In the genomic region with DNA sequence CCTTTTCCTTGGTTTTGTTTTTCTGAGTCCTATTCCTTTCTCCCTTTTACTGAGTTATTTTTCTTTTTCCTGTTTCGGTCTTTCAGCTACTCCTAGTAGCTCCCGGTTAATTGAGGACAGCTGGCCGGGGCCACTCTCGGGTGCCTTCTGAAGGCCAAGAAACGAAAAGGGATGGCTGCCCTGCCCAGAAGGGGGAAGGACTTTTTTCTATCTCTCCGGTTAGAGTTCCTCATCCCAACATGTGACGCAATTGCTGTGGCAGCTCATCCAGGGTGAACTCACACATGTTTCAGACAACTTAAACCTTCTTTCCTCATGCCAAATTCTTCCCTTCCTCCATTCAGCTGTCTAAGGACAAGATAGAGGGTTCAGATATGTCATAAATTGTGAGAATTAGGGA, we compare ENCODE assay signal across 11 cellular contexts.
DNase-seq lines count a peak whose midpoint lies in the region; ATAC-seq and TF ChIP-seq lines count a peak whose summit lies in the region.
"Had no signal": no experiment of that assay in that cellular context is flagged by ENCODE, and none has a peak within 500 bp of the region (broad histone marks: within the 10 kb centered on the region; RNA-seq: fewer than 3 reads in every experiment).

No MANE protein-coding gene starts in this region.

- H3K27me3 ChIP-seq in BE2C, result no peaks in the 10 kb centered on the region

- CTCF ChIA-PET in WTC11 (lab: Charles Lee), result no interaction called here

- no peaks in the 10 kb centered on the region for H3K27me3 Mint-ChIP-seq in WTC11 (ENCODE audit: low read depth)

- H3K9me3 ChIP-seq in BE2C, result no peaks in the 10 kb centered on the region

- in situ Hi-C loops in GM13976 (cut with MboI; ENCODE audit: low sequenced_read_pairs, unreplicated experiment), result no loop called here

- H3K4me3 Mint-ChIP-seq in WTC11, result peak overlapping the region; percentile 84

- H3K9me3 Mint-ChIP-seq in WTC11, result no peaks in the 10 kb centered on the region

- ATAC-seq in WTC11 (no peak), left ventricle myocardium superior (peak; percentile 83), GM19452 (IDR thresholded peaks at IDR 0.05; ENCODE audit: unreplicated experiment) (no peak)

- H3K36me3 Mint-ChIP-seq in WTC11, result peaks cover 73% of the 10 kb centered on the region

- POLR2A ChIA-PET in WTC11 (lab: Charles Lee), result no interaction called here

- TF ChIP-seq CTCF in WTC11 (IDR thresholded peaks at IDR 0.05) (no peak), GM13976 (IDR thresholded peaks at IDR 0.05; ENCODE audit: borderline replicate concordance, control extremely low read depth, extremely low read depth, insufficient read depth, missing control alignments) (no peak), BE2C (IDR thresholded peaks at IDR 0.05; ENCODE audit: low read depth, low read length) (no peak)

- H3K36me3 ChIP-seq in BE2C, result no peaks in the 10 kb centered on the region

- peak overlapping the region; percentile 98 for H3K27ac Mint-ChIP-seq in WTC11

- peaks cover 5% of the 10 kb centered on the region; the same call in 1 of the 2 replicates for H3K4me1 ChIP-seq in BE2C

- no peak overlapping the region for H3K4me3 ChIP-seq in BE2C (ENCODE audit: low read depth, low read length)

- H3K4me1 Mint-ChIP-seq in WTC11, result peaks cover 93% of the 10 kb centered on the region

- DNase-seq in CD1c-positive myeloid dendritic cell (ENCODE audit: extremely low spot score) (peak; percentile 25), WTC11 (ENCODE audit: low spot score) (no peak), left ventricle myocardium superior (peak; percentile 82), posterior vena cava (ENCODE audit: low spot score) (peak; percentile 91), GM13976 (ENCODE audit: low spot score) (no peak), SW 1271 (lab: John Stamatoyannopoulos, UW) (no peak), BE2C (no peak)
- DNase-seq: activated CD4-positive, alpha-beta T cell treated with anti-CD3 and anti-CD28 coated beads, Interleukin-2, amount 50 U/mL, for 48 hours; NCI-H1417; RPMI8226 had no signal

- intact Hi-C loops in left ventricle myocardium superior (cut with micrococcal nuclease) (no loop called here), posterior vena cava (cut with DNase I) (no loop called here)

TF ChIP-seq in WTC11, 78 proteins besides CTCF, POLR2A, EP300 and RAD21:
- TF ChIP-seq, protein P1, sequence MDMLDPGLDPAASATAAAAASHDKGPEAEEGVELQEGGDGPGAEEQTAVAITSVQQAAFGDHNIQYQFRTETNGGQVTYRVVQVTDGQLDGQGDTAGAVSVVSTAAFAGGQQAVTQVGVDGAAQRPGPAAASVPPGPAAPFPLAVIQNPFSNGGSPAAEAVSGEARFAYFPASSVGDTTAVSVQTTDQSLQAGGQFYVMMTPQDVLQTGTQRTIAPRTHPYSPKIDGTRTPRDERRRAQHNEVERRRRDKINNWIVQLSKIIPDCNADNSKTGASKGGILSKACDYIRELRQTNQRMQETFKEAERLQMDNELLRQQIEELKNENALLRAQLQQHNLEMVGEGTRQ (CRISPR knock-in tag; IDR thresholded peaks at IDR 0.05), result peak; percentile 32; the same call in 1 of the 2 replicates
- TF ChIP-seq EMX1 (CRISPR knock-in tag; IDR thresholded peaks at IDR 0.05), result no peak
TF ChIP-seq in WTC11: peak in this region for 1.

Comparison
In these comparisons a context has a peak if more than half of its experiments do, and no peak if none do; other contexts are left out.
1. DNase-seq: peak in CD1c-positive myeloid dendritic cell (single experiment), left ventricle myocardium superior (single experiment) and posterior vena cava (single experiment); none in WTC11 (single experiment), GM13976 (single experiment), SW 1271 (0 of 2) and BE2C (single experiment).